ENCODE assay signal across 20 cellular contexts in genomic region chr4:85166318-85166717, GRCh38.
DNase-seq lines count a peak whose midpoint lies in the region; ATAC-seq and TF ChIP-seq lines count a peak whose summit lies in the region.
"Had no signal": no experiment of that assay in that cellular context is flagged by ENCODE, and none has a peak within 500 bp of the region (broad histone marks: within the 10 kb centered on the region; RNA-seq: fewer than 3 reads in every experiment).

No MANE protein-coding gene starts in this region.

- ATAC-seq in HG03571 (IDR thresholded peaks at IDR 0.05; ENCODE audit: unreplicated experiment), result no peak

- H3K36me3 ChIP-seq in transverse colon, result no peaks in the 10 kb centered on the region
- H3K36me3 ChIP-seq: BLaER1 treated with 17β-estradiol and CSF1 and Interleukin-3, amounts not matched to agents 10 nM and 100 nM; Peyer's patch had no signal

- H3K27ac ChIP-seq in transverse colon, result no peak overlapping the region
- H3K27ac ChIP-seq: BLaER1 treated with 17β-estradiol and CSF1 and Interleukin-3, amounts not matched to agents 10 nM and 100 nM; Peyer's patch had no signal

- in situ Hi-C loops in transverse colon (cut with MboI; ENCODE audit: low pct_ligation_motif_present in 1 of 4, low pct_unique_long_range_greater_than_20kb in 1 of 4, low sequenced_read_pairs in 3 of 4), result no loop called here

- WGBS in transverse colon (ENCODE audit: low coverage in 1 of 2), 2 donors, result 33% methylated on average over 3 of the region's 3 CpGs; no CpG with 5 or more reads in 1 of the 2 donors

- DNase-seq in DMS53 (lab: John Stamatoyannopoulos, UW) (peak; percentile 2), DMS53 treated with DMSO at 0.1 percent for 48 hours (lab: John Stamatoyannopoulos, UW; ENCODE audit: unreplicated experiment) (no peak), NCI-H510A (lab: John Stamatoyannopoulos, UW) (peak; percentile 52), left kidney (ENCODE audit: low read depth, low spot score) (peak; percentile 79), transverse colon (peak; percentile 61), NCI-H748 treated with DMSO at 0.1 percent for 48 hours (lab: John Stamatoyannopoulos, UW) (no peak), DMS79 treated with DMSO at 0.1 percent for 48 hours (lab: John Stamatoyannopoulos, UW) (no peak)
- DNase-seq: 8988T, DND-41, GF-D8, GOT3, HFFc6, Kasumi-1, MV-4-11, NCI-H1436 treated with DMSO at 0.1 percent for 48 hours, NCI-H446 treated with DMSO at 0.1 percent for 48 hours, Peyer's patch, Right ventricle myocardium superior had no signal

- H3K4me1 ChIP-seq in transverse colon, result no peaks in the 10 kb centered on the region
- H3K4me1 ChIP-seq: BLaER1 treated with 17β-estradiol and CSF1 and Interleukin-3, amounts not matched to agents 10 nM and 100 nM; Peyer's patch had no signal

- no peak for TF ChIP-seq CTCF in transverse colon (IDR thresholded peaks at IDR 0.05)

- no peak for TF ChIP-seq EP300 in transverse colon (IDR thresholded peaks at IDR 0.05; ENCODE audit: low read depth)

- intact Hi-C loops in transverse colon (cut with DNase I; ENCODE audit: low total_unique reads), result no loop called here

- H3K9me3 ChIP-seq in transverse colon, result no peaks in the 10 kb centered on the region
- H3K9me3 ChIP-seq: Peyer's patch had no signal

- H3K4me3 ChIP-seq in transverse colon, result no peak overlapping the region
- H3K4me3 ChIP-seq: BLaER1 treated with 17β-estradiol and CSF1 and Interleukin-3, amounts not matched to agents 10 nM and 100 nM; Peyer's patch had no signal

- TF ChIP-seq POLR2A in transverse colon (IDR thresholded peaks at IDR 0.05), result no peak

- no peaks in the 10 kb centered on the region for H3K27me3 ChIP-seq in transverse colon
- H3K27me3 ChIP-seq: BLaER1 treated with 17β-estradiol and CSF1 and Interleukin-3, amounts not matched to agents 10 nM and 100 nM; Peyer's patch had no signal

Comparison
In these comparisons a context has a peak if more than half of its experiments do, and no peak if none do; other contexts are left out.
1. DNase-seq: peak in DMS53 (single experiment), NCI-H510A (single experiment), left kidney (single experiment) and transverse colon (single experiment); none in DMS53 treated with DMSO at 0.1 percent for 48 hours (single experiment), NCI-H748 treated with DMSO at 0.1 percent for 48 hours (single experiment) and DMS79 treated with DMSO at 0.1 percent for 48 hours (single experiment).